ENCODE assay signal across 29 cellular contexts in genomic region chr12:71321531-71321930, GRCh38.
"Had no signal": no experiment of that assay in that cellular context is flagged by ENCODE, and none has a peak within 500 bp of the region (broad histone marks: within the 10 kb centered on the region; RNA-seq: fewer than 3 reads in every experiment).

No MANE protein-coding gene starts in this region.

- H3K27ac ChIP-seq: adrenal gland, breast epithelium, cardiac muscle cell, colonic mucosa, epithelial cell of prostate, esophagus squamous epithelium, gastroesophageal sphincter, heart right ventricle had no signal

- FAIRE-seq: endometrium, endothelial cell of umbilical vein had no signal

- H3K36me3 ChIP-seq: adrenal gland, breast epithelium, cardiac muscle cell, colonic mucosa, esophagus squamous epithelium, gastroesophageal sphincter, heart right ventricle had no signal

- ATAC-seq: activated T-cell treated with anti-CD3 and anti-CD28 coated beads, Interleukin-2, amount 50 U/mL, for 4 hours; activated T-helper 17 cell treated with anti-CD3 and anti-CD28 coated beads, Interleukin-2, amount 50 U/mL, for 72 hours; gastroesophageal sphincter; heart right ventricle had no signal

- H3K9me3 ChIP-seq: colonic mucosa had no signal

- DNase-seq: activated CD4-positive, alpha-beta memory T cell treated with anti-CD3 and anti-CD28 coated beads, Interleukin-2, amount 10 ng/mL, durations not matched to agents 7 days and 5 days; activated CD4-positive, alpha-beta T cell treated with anti-CD3 and anti-CD28 coated beads for 1 hour; activated CD4-positive, alpha-beta T cell treated with anti-CD3 and anti-CD28 coated beads for 4 hours; activated CD4-positive, alpha-beta T cell treated with anti-CD3 and anti-CD28 coated beads, Interleukin-2, amount 10 ng/mL, durations not matched to agents 7 days and 5 days; activated CD4-positive, alpha-beta T cell treated with anti-CD3 and anti-CD28 coated beads, Interleukin-2, amount 50 U/mL, for 4 hours; activated CD8-positive, alpha-beta memory T cell treated with anti-CD3 and anti-CD28 coated beads for 24 hours; activated effector memory CD4-positive, alpha-beta T cell treated with Interleukin-2 at 50 U/mL for 16 hours; activated gamma-delta T cell treated with Interleukin-2 at 50 U/mL for 16 hours; activated naive CD4-positive, alpha-beta T cell treated with anti-CD3 and anti-CD28 coated beads, Interleukin-2, amount 50 U/mL, for 16 hours; activated naive CD4-positive, alpha-beta T cell treated with Interleukin-2 at 50 U/mL for 16 hours; activated T-cell treated with anti-CD3 and anti-CD28 coated beads, Interleukin-2, amount 50 U/mL, for 4 hours; adrenal gland; amygdala; aorta; central memory CD4-positive, alpha-beta T cell; cerebellar nuclear complex; colonic mucosa; effector CD8-positive, alpha-beta T cell; esophagus squamous epithelium; foreskin melanocyte; heart right ventricle; T-helper 2 cell had no signal

- H3K27me3 ChIP-seq: adrenal gland, breast epithelium, cardiac muscle cell, colonic mucosa, esophagus squamous epithelium, gastroesophageal sphincter, heart right ventricle had no signal

- H3K4me1 ChIP-seq: adrenal gland, breast epithelium, colonic mucosa, gastroesophageal sphincter, heart right ventricle had no signal

- H3K4me3 ChIP-seq: adrenal gland, breast epithelium, cardiac muscle cell, colonic mucosa, esophagus squamous epithelium, gastroesophageal sphincter, heart right ventricle had no signal
